34 cellular contexts compared by ENCODE assay signal in the genomic region with DNA sequence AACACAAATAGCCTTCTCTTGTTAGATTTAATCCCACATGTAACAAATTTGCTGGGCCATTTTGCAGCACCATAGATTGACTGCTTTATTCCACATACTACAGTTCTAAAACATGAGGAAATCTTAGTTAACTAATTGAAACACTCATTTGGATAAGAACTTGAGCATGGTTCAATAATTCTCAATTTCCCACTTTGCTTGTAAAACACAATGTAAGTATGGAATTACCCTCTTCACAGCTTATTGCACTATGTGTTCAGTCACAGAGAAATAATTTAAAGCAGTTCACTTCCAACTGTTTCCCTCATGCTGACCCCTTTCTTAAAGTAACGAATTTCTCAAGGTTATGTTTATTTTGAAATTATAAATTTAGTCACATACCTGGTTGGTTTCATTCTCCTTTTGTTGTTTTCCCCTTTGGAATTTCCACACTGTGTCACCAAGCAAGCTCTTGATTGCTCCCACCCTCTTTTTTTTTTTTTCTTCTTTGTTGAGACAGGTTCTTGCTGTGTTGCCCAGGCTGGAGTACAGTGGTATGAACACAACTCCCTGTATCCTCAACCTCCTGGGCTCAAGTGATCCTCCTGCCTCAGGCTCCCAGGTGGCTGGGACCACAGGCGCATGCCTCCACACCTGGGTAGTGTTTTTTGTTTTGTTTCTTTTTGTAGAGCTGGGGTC.
"Had no signal": no experiment of that assay in that cellular context is flagged by ENCODE, and none has a peak within 500 bp of the region (broad histone marks: within the 10 kb centered on the region; RNA-seq: fewer than 3 reads in every experiment).

No MANE protein-coding gene starts in this region.

- H3K27ac ChIP-seq: breast epithelium, esophagus muscularis mucosa, gastrocnemius medialis, hepatocyte, parathyroid adenoma, psoas muscle, right atrium auricular region, stomach, thyroid gland, upper lobe of left lung had no signal

- H3K9ac ChIP-seq: parathyroid adenoma had no signal

- H3K4me3 ChIP-seq: breast epithelium, esophagus muscularis mucosa, gastrocnemius medialis, hepatocyte, psoas muscle, right atrium auricular region, stomach, thyroid gland, upper lobe of left lung had no signal

- H3K9me3 ChIP-seq: breast epithelium, esophagus muscularis mucosa, gastrocnemius medialis, psoas muscle, right atrium auricular region, stomach, thyroid gland, upper lobe of left lung had no signal

- H3K4me2 ChIP-seq: hepatocyte had no signal

- H3K36me3 ChIP-seq: breast epithelium, esophagus muscularis mucosa, gastrocnemius medialis, right atrium auricular region, stomach, thyroid gland, upper lobe of left lung had no signal

- DNase-seq: activated CD4-positive, alpha-beta T cell treated with anti-CD3 and anti-CD28 coated beads for 1 hour; activated CD4-positive, alpha-beta T cell treated with anti-CD3 and anti-CD28 coated beads, Interleukin-2, amount 50 U/mL, for 1 hour; activated CD8-positive, alpha-beta T cell treated with anti-CD3 and anti-CD28 coated beads for 36 hours; activated gamma-delta T cell treated with Interleukin-2 at 50 U/mL for 16 hours; activated naive CD4-positive, alpha-beta T cell treated with anti-CD3 and anti-CD28 coated beads, Interleukin-2, amount 50 U/mL, for 16 hours; activated T-cell treated with anti-CD3 and anti-CD28 coated beads, Interleukin-2, amount 50 U/mL, for 4 hours; amniotic stem cell; endodermal cell; gastrocnemius medialis; glutamatergic neuron; left colon; midbrain; naive thymus-derived CD4-positive, alpha-beta T cell; occipital lobe; psoas muscle; stimulated activated CD4-positive, alpha-beta T cell treated with anti-CD3 and anti-CD28 coated beads, Interleukin-15, amount 100 ng/mL, for 24 hours; stimulated activated CD4-positive, alpha-beta T cell treated with anti-CD3 and anti-CD28 coated beads, Interleukin-2, amount 100 ng/mL, for 24 hours; stimulated activated naive B cell treated with anti-CD40 and anti-IgM and Interleukin-4, amounts not matched to agents 10 μg/mL and 1 μg/mL and 100 μg/mL, for 72 hours; stomach; T-helper 2 cell; thyroid gland; upper lobe of left lung had no signal

- H3K27ac Mint-ChIP-seq: activated CD8-positive, alpha-beta T cell treated with anti-CD3 and anti-CD28 coated beads for 36 hours; activated T-helper 17 cell treated with anti-CD3 and anti-CD28 coated beads, Interleukin-2, amount 50 U/mL, for 72 hours; dendritic cell treated with granulocyte-macrophage colony-stimulating factor and Interleukin-4, amounts not matched to agents 40 ng/mL and 50 ng/mL, for 4 days; endodermal cell; memory B cell; naive thymus-derived CD4-positive, alpha-beta T cell; stimulated activated naive B cell treated with anti-CD40 and anti-IgM and Interleukin-4, amounts not matched to agents 10 μg/mL and 1 μg/mL and 100 μg/mL, for 72 hours had no signal

- H3K4me1 ChIP-seq: breast epithelium, esophagus muscularis mucosa, parathyroid adenoma, right atrium auricular region, thyroid gland, upper lobe of left lung had no signal

- H3K9me3 Mint-ChIP-seq: activated CD8-positive, alpha-beta T cell treated with anti-CD3 and anti-CD28 coated beads for 36 hours; activated T-cell treated with anti-CD3 and anti-CD28 coated beads, Interleukin-2, amount 50 U/mL, for 4 hours; activated T-helper 17 cell treated with anti-CD3 and anti-CD28 coated beads, Interleukin-2, amount 50 U/mL, for 72 hours; central memory CD8-positive, alpha-beta T cell; dendritic cell treated with granulocyte-macrophage colony-stimulating factor and Interleukin-4, amounts not matched to agents 40 ng/mL and 50 ng/mL, for 4 days; endodermal cell; memory B cell; naive thymus-derived CD4-positive, alpha-beta T cell; neural crest cell; stimulated activated naive B cell treated with anti-CD40 and anti-IgM and Interleukin-4, amounts not matched to agents 10 μg/mL and 1 μg/mL and 100 μg/mL, for 72 hours had no signal

- H3K4me3 Mint-ChIP-seq: activated CD8-positive, alpha-beta T cell treated with anti-CD3 and anti-CD28 coated beads for 36 hours; activated T-cell treated with anti-CD3 and anti-CD28 coated beads, Interleukin-2, amount 50 U/mL, for 4 hours; activated T-helper 17 cell treated with anti-CD3 and anti-CD28 coated beads, Interleukin-2, amount 50 U/mL, for 72 hours; central memory CD8-positive, alpha-beta T cell; dendritic cell treated with granulocyte-macrophage colony-stimulating factor and Interleukin-4, amounts not matched to agents 40 ng/mL and 50 ng/mL, for 4 days; endodermal cell; memory B cell; naive thymus-derived CD4-positive, alpha-beta T cell; neural crest cell; stimulated activated naive B cell treated with anti-CD40 and anti-IgM and Interleukin-4, amounts not matched to agents 10 μg/mL and 1 μg/mL and 100 μg/mL, for 72 hours had no signal

- ATAC-seq: activated CD8-positive, alpha-beta T cell treated with anti-CD3 and anti-CD28 coated beads for 36 hours; activated T-cell treated with anti-CD3 and anti-CD28 coated beads, Interleukin-2, amount 50 U/mL, for 4 hours; activated T-helper 17 cell treated with anti-CD3 and anti-CD28 coated beads, Interleukin-2, amount 50 U/mL, for 72 hours; gastrocnemius medialis; left colon; naive thymus-derived CD4-positive, alpha-beta T cell; psoas muscle; stimulated activated naive B cell treated with anti-CD40 and anti-IgM and Interleukin-4, amounts not matched to agents 10 μg/mL and 1 μg/mL and 100 μg/mL, for 72 hours had no signal

- FAIRE-seq: astrocyte, keratinocyte had no signal

- H3K79me2 ChIP-seq: hepatocyte, parathyroid adenoma had no signal

- H3K27me3 ChIP-seq: breast epithelium, esophagus muscularis mucosa, gastrocnemius medialis, hepatocyte, right atrium auricular region, stomach, thyroid gland, upper lobe of left lung had no signal

- H2AFZ ChIP-seq: hepatocyte, parathyroid adenoma had no signal

- H3K27me3 Mint-ChIP-seq: activated CD8-positive, alpha-beta T cell treated with anti-CD3 and anti-CD28 coated beads for 36 hours; activated T-helper 17 cell treated with anti-CD3 and anti-CD28 coated beads, Interleukin-2, amount 50 U/mL, for 72 hours; central memory CD8-positive, alpha-beta T cell; dendritic cell treated with granulocyte-macrophage colony-stimulating factor and Interleukin-4, amounts not matched to agents 40 ng/mL and 50 ng/mL, for 4 days; memory B cell; naive thymus-derived CD4-positive, alpha-beta T cell; stimulated activated naive B cell treated with anti-CD40 and anti-IgM and Interleukin-4, amounts not matched to agents 10 μg/mL and 1 μg/mL and 100 μg/mL, for 72 hours had no signal
